1 cellular context compared by ENCODE assay signal in the genomic region with DNA sequence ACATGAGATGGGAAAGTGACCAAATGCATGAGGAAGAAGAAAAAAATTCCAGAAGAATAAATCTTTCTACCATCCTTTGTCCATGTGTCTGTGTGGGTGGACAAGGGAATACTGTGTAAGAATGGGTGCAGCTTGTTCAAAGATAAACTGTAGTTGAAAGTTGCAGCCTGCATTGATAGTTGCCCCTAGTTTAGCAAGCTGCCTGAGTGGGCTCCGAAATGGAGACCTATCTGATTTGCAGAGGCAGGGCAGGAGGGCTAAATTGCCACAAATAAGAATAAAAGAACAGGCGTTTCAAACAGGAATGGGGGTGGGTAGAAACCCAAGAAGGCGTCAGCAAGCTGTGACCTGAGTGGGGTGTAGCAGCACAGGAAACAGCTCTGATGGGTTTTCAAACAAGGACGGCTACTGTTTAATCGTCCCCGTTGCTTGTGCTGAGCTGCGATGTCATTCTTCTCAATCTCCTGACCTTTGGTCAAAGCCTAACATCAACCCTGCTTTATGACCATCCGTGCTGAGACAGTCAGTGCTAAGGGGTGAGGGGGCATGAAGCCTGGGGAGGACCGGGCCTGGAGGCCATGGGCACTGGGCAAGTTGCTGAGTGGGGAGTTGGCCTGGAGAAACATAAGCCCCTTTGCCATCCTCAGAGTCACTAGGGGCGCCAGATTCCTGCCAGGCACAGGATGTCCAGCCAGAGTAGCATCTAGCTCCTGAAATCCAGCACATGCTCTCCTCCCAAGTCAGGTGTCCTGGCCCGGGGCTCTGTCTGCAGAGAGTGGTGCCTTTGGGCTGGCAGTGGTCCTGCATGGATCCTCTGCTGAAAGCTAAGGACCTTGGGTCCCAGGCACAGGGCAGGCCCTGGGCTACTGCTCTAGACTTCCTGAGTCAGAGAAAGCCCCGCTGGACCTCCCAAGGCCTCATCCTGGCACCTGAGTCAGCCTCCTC.
TF ChIP-seq lines count a peak whose summit lies in the region.

No MANE protein-coding gene starts in this region.

TF ChIP-seq in HepG2, 621 proteins besides CTCF, POLR2A, EP300 and RAD21 (continued from another document and continues in another):
- TF ChIP-seq, protein P1, sequence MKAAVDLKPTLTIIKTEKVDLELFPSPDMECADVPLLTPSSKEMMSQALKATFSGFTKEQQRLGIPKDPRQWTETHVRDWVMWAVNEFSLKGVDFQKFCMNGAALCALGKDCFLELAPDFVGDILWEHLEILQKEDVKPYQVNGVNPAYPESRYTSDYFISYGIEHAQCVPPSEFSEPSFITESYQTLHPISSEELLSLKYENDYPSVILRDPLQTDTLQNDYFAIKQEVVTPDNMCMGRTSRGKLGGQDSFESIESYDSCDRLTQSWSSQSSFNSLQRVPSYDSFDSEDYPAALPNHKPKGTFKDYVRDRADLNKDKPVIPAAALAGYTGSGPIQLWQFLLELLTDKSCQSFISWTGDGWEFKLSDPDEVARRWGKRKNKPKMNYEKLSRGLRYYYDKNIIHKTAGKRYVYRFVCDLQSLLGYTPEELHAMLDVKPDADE (CRISPR knock-in tag; IDR thresholded peaks at IDR 0.05): no peak
- TF ChIP-seq ETV5 (CRISPR knock-in tag; IDR thresholded peaks at IDR 0.05; ENCODE audit: borderline replicate concordance) (peak; percentile 52; the same call in 1 of the 2 replicates), ZNF570 (CRISPR knock-in tag; IDR thresholded peaks at IDR 0.05; ENCODE audit: borderline replicate concordance) (no peak), MTA3 (CRISPR knock-in tag; IDR thresholded peaks at IDR 0.05) (no peak), PITX1 (CRISPR knock-in tag; IDR thresholded peaks at IDR 0.05) (peak; percentile 46; the same call in 1 of the 2 replicates), ZNF510 (CRISPR knock-in tag; IDR thresholded peaks at IDR 0.05; ENCODE audit: low read depth) (no peak), HNF1B (CRISPR knock-in tag; IDR thresholded peaks at IDR 0.05) (0 out of 2 replicates have a peak, but pooled peaks have one; percentile 36), SRY (CRISPR knock-in tag; IDR thresholded peaks at IDR 0.05) (no peak), ZNF792 (CRISPR knock-in tag; IDR thresholded peaks at IDR 0.05) (no peak), NFYB (CRISPR knock-in tag; IDR thresholded peaks at IDR 0.05) (no peak), TCF7 (IDR thresholded peaks at IDR 0.05; ENCODE audit: low read depth) (no peak), ZNF75D (CRISPR knock-in tag; IDR thresholded peaks at IDR 0.05; ENCODE audit: borderline replicate concordance) (no peak), HDAC6 (IDR thresholded peaks at IDR 0.05; ENCODE audit: low read depth, low read length) (no peak), ZNF672 (CRISPR knock-in tag; IDR thresholded peaks at IDR 0.05) (no peak), HNRNPUL1 (IDR thresholded peaks at IDR 0.05; ENCODE audit: low read depth, low read length) (no peak), ZEB1 (IDR thresholded peaks at IDR 0.05; ENCODE audit: insufficient replicate concordance, low read depth) (no peak), ARNT (IDR thresholded peaks at IDR 0.05) (no peak), ZNF329 (CRISPR knock-in tag; IDR thresholded peaks at IDR 0.05; ENCODE audit: low read depth) (no peak), ZSCAN22 (CRISPR knock-in tag; IDR thresholded peaks at IDR 0.05) (no peak), HOXA5 (CRISPR knock-in tag; IDR thresholded peaks at IDR 0.05) (no peak), ETV6 (CRISPR knock-in tag; conservative IDR thresholded peaks at IDR 0.05) (no peak), CCAR2 (optimal IDR thresholded peaks at IDR 0.05; ENCODE audit: low read depth, low read length) (no peak), GPN1 (CRISPR knock-in tag; IDR thresholded peaks at IDR 0.05; ENCODE audit: borderline replicate concordance) (no peak), UBTF (CRISPR knock-in tag; IDR thresholded peaks at IDR 0.05) (peak; percentile 54), ZNF724P (CRISPR knock-in tag; IDR thresholded peaks at IDR 0.05; ENCODE audit: borderline replicate concordance) (no peak), KLF6 (CRISPR knock-in tag; IDR thresholded peaks at IDR 0.05) (no peak), ZNF333 (CRISPR knock-in tag; IDR thresholded peaks at IDR 0.05; ENCODE audit: borderline replicate concordance) (no peak)
- TF ChIP-seq, protein P2, sequence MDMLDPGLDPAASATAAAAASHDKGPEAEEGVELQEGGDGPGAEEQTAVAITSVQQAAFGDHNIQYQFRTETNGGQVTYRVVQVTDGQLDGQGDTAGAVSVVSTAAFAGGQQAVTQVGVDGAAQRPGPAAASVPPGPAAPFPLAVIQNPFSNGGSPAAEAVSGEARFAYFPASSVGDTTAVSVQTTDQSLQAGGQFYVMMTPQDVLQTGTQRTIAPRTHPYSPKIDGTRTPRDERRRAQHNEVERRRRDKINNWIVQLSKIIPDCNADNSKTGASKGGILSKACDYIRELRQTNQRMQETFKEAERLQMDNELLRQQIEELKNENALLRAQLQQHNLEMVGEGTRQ (IDR thresholded peaks at IDR 0.05; ENCODE audit: low read depth, low read length): no peak
- TF ChIP-seq, protein P2 (CRISPR knock-in tag; IDR thresholded peaks at IDR 0.05; ENCODE audit: borderline replicate concordance): no peak
- TF ChIP-seq, protein P3, sequence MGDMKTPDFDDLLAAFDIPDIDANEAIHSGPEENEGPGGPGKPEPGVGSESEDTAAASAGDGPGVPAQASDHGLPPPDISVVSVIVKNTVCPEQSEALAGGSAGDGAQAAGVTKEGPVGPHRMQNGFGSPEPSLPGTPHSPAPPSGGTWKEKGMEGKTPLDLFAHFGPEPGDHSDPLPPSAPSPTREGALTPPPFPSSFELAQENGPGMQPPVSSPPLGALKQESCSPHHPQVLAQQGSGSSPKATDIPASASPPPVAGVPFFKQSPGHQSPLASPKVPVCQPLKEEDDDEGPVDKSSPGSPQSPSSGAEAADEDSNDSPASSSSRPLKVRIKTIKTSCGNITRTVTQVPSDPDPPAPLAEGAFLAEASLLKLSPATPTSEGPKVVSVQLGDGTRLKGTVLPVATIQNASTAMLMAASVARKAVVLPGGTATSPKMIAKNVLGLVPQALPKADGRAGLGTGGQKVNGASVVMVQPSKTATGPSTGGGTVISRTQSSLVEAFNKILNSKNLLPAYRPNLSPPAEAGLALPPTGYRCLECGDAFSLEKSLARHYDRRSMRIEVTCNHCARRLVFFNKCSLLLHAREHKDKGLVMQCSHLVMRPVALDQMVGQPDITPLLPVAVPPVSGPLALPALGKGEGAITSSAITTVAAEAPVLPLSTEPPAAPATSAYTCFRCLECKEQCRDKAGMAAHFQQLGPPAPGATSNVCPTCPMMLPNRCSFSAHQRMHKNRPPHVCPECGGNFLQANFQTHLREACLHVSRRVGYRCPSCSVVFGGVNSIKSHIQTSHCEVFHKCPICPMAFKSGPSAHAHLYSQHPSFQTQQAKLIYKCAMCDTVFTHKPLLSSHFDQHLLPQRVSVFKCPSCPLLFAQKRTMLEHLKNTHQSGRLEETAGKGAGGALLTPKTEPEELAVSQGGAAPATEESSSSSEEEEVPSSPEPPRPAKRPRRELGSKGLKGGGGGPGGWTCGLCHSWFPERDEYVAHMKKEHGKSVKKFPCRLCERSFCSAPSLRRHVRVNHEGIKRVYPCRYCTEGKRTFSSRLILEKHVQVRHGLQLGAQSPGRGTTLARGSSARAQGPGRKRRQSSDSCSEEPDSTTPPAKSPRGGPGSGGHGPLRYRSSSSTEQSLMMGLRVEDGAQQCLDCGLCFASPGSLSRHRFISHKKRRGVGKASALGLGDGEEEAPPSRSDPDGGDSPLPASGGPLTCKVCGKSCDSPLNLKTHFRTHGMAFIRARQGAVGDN (CRISPR knock-in tag; IDR thresholded peaks at IDR 0.05): peak; percentile 89
- TF ChIP-seq, protein P4, sequence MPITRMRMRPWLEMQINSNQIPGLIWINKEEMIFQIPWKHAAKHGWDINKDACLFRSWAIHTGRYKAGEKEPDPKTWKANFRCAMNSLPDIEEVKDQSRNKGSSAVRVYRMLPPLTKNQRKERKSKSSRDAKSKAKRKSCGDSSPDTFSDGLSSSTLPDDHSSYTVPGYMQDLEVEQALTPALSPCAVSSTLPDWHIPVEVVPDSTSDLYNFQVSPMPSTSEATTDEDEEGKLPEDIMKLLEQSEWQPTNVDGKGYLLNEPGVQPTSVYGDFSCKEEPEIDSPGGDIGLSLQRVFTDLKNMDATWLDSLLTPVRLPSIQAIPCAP (CRISPR knock-in tag; IDR thresholded peaks at IDR 0.05; ENCODE audit: low read depth): no peak
- TF ChIP-seq, protein P5, sequence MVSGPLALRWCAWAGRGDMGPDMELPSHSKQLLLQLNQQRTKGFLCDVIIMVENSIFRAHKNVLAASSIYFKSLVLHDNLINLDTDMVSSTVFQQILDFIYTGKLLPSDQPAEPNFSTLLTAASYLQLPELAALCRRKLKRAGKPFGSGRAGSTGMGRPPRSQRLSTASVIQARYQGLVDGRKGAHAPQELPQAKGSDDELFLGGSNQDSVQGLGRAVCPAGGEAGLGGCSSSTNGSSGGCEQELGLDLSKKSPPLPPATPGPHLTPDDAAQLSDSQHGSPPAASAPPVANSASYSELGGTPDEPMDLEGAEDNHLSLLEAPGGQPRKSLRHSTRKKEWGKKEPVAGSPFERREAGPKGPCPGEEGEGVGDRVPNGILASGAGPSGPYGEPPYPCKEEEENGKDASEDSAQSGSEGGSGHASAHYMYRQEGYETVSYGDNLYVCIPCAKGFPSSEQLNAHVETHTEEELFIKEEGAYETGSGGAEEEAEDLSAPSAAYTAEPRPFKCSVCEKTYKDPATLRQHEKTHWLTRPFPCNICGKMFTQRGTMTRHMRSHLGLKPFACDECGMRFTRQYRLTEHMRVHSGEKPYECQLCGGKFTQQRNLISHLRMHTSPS (CRISPR knock-in tag; IDR thresholded peaks at IDR 0.05; ENCODE audit: low read depth): peak; percentile 82
- TF ChIP-seq, protein P6, sequence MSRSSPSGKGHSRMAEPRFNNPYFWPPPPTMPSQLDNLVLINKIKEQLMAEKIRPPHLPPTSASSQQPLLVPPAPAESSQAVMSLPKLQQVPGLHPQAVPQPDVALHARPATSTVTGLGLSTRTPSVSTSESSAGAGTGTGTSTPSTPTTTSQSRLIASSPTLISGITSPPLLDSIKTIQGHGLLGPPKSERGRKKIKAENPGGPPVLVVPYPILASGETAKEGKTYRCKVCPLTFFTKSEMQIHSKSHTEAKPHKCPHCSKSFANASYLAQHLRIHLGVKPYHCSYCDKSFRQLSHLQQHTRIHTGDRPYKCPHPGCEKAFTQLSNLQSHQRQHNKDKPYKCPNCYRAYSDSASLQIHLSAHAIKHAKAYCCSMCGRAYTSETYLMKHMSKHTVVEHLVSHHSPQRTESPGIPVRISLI (CRISPR knock-in tag; IDR thresholded peaks at IDR 0.05; ENCODE audit: borderline replicate concordance): no peak
